Comparison of ENCODE assay signal across 9 cellular contexts in genomic region chr9:92964607-92964975, GRCh38. TPM values are rescaled to one million over a fixed set of nuclear protein-coding genes. Genes with fewer than 3 reads are reported as not detected.
DNase-seq lines count a peak whose midpoint lies in the region; ATAC-seq, FAIRE-seq and TF ChIP-seq lines count a peak whose summit lies in the region.
"Had no signal": no experiment of that assay in that cellular context is flagged by ENCODE, and none has a peak within 500 bp of the region (broad histone marks: within the 10 kb centered on the region; RNA-seq: fewer than 3 reads in every experiment).

No MANE protein-coding gene starts in this region.

- H3K4me3 ChIP-seq in lower lobe of right lung (peak overlapping the region; percentile 57), urinary bladder (ENCODE audit: low read depth, low read length) (peak overlapping the region; percentile 32)

- H3K27me3 ChIP-seq in lower lobe of right lung (ENCODE audit: low read depth) = no peaks in the 10 kb centered on the region

- H3K27ac ChIP-seq in lower lobe of right lung (peak overlapping the region; percentile 86), urinary bladder (ENCODE audit: low read depth) (peak overlapping the region; percentile 52)
- H3K27ac ChIP-seq: RWPE1 had no signal

- H3K4me1 ChIP-seq in lower lobe of right lung (peaks cover 21% of the 10 kb centered on the region), urinary bladder (ENCODE audit: insufficient read depth) (no peaks in the 10 kb centered on the region)

- FAIRE-seq in frontal cortex (lab: Jason Lieb, UNC) = no peak

- H3K9me3 ChIP-seq in lower lobe of right lung = no peaks in the 10 kb centered on the region

- no peaks in the 10 kb centered on the region for H3K36me3 ChIP-seq in lower lobe of right lung
- no peaks in the 10 kb centered on the region for H3K36me3 ChIP-seq in urinary bladder (ENCODE audit: insufficient read depth)

- ATAC-seq in lower lobe of right lung = no peak

- DNase-seq in activated gamma-delta T cell (lab: John Stamatoyannopoulos, UW) = peak; percentile 17
- DNase-seq in activated gamma-delta T cell treated with Interleukin-2 at 50 U/mL for 16 hours = no peak
- DNase-seq in activated CD8-positive, alpha-beta memory T cell treated with anti-CD3 and anti-CD28 coated beads, Interleukin-2, amount 50 U/mL, for 48 hours = peak; percentile 71
- DNase-seq in lower lobe of right lung = no peak
- DNase-seq in NCI-H526 treated with DMSO at 0.1 percent for 48 hours (lab: John Stamatoyannopoulos, UW) = no peak
- DNase-seq in T-helper 9 cell = no peak
- no peak for DNase-seq in frontal cortex (ENCODE audit: low spot score in 2 of 2)

- 75% methylated on average over 14 of the region's 14 CpGs for WGBS in urinary bladder

- TF ChIP-seq CTCF in lower lobe of right lung (IDR thresholded peaks at IDR 0.05) = no peak

- intact Hi-C loops in lower lobe of right lung (cut with DNase I) = no loop called here

RNA-seq across cellular contexts. Expression of gene FGD3, which starts 17.3 kb away (rescaled TPM):
- total RNA-seq in lower lobe of right lung (23.9 TPM), urinary bladder (7.4 TPM), frontal cortex (17.9 TPM)
- polyA plus RNA-seq in urinary bladder = 5.8 TPM

Comparison
In these comparisons a context has a peak if more than half of its experiments do, and no peak if none do; other contexts are left out.
1. DNase-seq: peak in activated gamma-delta T cell (single experiment) and activated CD8-positive, alpha-beta memory T cell treated with anti-CD3 and anti-CD28 coated beads, Interleukin-2, amount 50 U/mL, for 48 hours (single experiment); none in activated gamma-delta T cell treated with Interleukin-2 at 50 U/mL for 16 hours (single experiment), lower lobe of right lung (single experiment), NCI-H526 treated with DMSO at 0.1 percent for 48 hours (single experiment), T-helper 9 cell (single experiment) and frontal cortex (0 of 2).